Comparison of ENCODE assay signal across 18 cellular contexts in the genomic region with DNA sequence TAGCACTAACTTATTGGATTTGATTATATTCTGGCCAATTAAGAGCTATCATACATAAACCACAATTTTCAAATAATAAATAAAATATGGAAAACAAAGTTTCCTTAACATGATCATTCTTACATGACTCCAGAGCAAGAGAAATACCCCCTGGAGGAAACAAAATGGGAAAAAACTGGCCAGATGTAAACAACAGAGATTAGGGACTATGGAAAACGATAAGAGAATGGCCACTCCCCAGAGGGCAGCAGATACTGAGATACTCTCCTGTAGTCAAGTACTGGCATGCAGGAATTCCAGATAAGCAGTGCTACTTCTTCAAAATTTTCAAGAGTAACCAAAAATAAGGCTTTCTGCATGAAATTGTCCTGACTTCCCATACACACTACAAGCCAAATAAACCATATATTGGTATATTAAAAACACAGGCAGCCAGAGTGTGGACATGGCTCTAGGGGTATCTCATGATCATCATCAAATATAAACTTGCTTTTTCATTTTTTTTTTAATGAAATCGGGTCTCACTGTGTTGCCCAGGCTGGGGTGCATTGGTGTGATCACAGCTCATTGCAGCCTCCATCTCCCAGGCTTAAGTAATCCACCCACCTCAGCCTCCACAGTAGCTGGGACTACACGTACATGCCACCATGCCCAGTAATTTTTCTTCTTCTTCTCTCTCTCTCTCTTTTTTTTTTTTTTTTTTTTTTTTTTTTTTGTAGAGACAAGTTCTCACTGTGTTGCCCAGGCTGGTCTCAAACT.
"Had no signal": no experiment of that assay in that cellular context is flagged by ENCODE, and none has a peak within 500 bp of the region (broad histone marks: within the 10 kb centered on the region; RNA-seq: fewer than 3 reads in every experiment).

No MANE protein-coding gene starts in this region.

- H3K27me3 ChIP-seq: esophagus muscularis mucosa, upper lobe of left lung had no signal

- H3K36me3 Mint-ChIP-seq: naive thymus-derived CD8-positive, alpha-beta T cell had no signal

- H3K9me3 Mint-ChIP-seq: activated B cell treated with CpG ODN at 0.5 μM for 24 hours; activated CD4-positive, alpha-beta T cell treated with anti-CD3 and anti-CD28 coated beads, Interleukin-2, amount 10 ng/mL, durations not matched to agents 24 days and 14 days; activated T-helper 1 cell treated with anti-CD3 and anti-CD28 coated beads, Interleukin-12 subunit alpha, Interleukin-12 subunit beta, Interleukin-2, Interleukin-4 antibody, amounts not matched to agents 30 ng/mL and 10 ng/mL and 1 ng/mL, durations not matched to agents 14 hours and 24 hours and 36 hours; immature natural killer cell; naive thymus-derived CD8-positive, alpha-beta T cell; stimulated activated naive CD8-positive, alpha-beta T cell treated with anti-CD3 and anti-CD28 coated beads, Interleukin-15, Interleukin-2, amounts not matched to agents 100 ng/mL and 50 ng/mL, for 24 hours; T-cell had no signal

- H3K4me1 Mint-ChIP-seq: activated B cell treated with CpG ODN at 0.5 μM for 24 hours, T-cell had no signal

- ATAC-seq: left cardiac atrium; naive thymus-derived CD8-positive, alpha-beta T cell; Right ventricle myocardium inferior; T-cell had no signal

- DNase-seq: activated B cell treated with CpG ODN at 0.5 μM for 24 hours; activated CD4-positive, alpha-beta T cell treated with anti-CD3 and anti-CD28 coated beads, Interleukin-2, amount 10 ng/mL, durations not matched to agents 24 days and 14 days; activated CD8-positive, alpha-beta memory T cell treated with anti-CD3 and anti-CD28 coated beads, Interleukin-2, amount 50 U/mL, for 48 hours; activated naive CD4-positive, alpha-beta T cell treated with Interleukin-2 at 50 U/mL for 16 hours; aorta; glutamatergic neuron; immature natural killer cell; left cardiac atrium; naive thymus-derived CD8-positive, alpha-beta T cell; stimulated activated CD4-positive, alpha-beta T cell treated with anti-CD3 and anti-CD28 coated beads, Interleukin-4, amount 100 ng/mL, for 4 hours; stimulated activated CD8-positive, alpha-beta memory T cell treated with anti-CD3 and anti-CD28 coated beads, Interleukin-4, amount 100 ng/mL, for 48 hours; T-cell; T1000; upper lobe of left lung had no signal

- H3K36me3 ChIP-seq: esophagus muscularis mucosa, upper lobe of left lung had no signal

- H3K9me3 ChIP-seq: esophagus muscularis mucosa, upper lobe of left lung had no signal

- H3K4me3 Mint-ChIP-seq: activated B cell treated with CpG ODN at 0.5 μM for 24 hours; activated CD4-positive, alpha-beta T cell treated with anti-CD3 and anti-CD28 coated beads, Interleukin-2, amount 10 ng/mL, durations not matched to agents 24 days and 14 days; activated T-helper 1 cell treated with anti-CD3 and anti-CD28 coated beads, Interleukin-12 subunit alpha, Interleukin-12 subunit beta, Interleukin-2, Interleukin-4 antibody, amounts not matched to agents 30 ng/mL and 10 ng/mL and 1 ng/mL, durations not matched to agents 14 hours and 24 hours and 36 hours; immature natural killer cell; stimulated activated naive CD8-positive, alpha-beta T cell treated with anti-CD3 and anti-CD28 coated beads, Interleukin-15, Interleukin-2, amounts not matched to agents 100 ng/mL and 50 ng/mL, for 24 hours; T-cell had no signal

- H3K27ac Mint-ChIP-seq: activated B cell treated with CpG ODN at 0.5 μM for 24 hours; activated CD4-positive, alpha-beta T cell treated with anti-CD3 and anti-CD28 coated beads, Interleukin-2, amount 10 ng/mL, durations not matched to agents 24 days and 14 days; activated T-helper 1 cell treated with anti-CD3 and anti-CD28 coated beads, Interleukin-12 subunit alpha, Interleukin-12 subunit beta, Interleukin-2, Interleukin-4 antibody, amounts not matched to agents 30 ng/mL and 10 ng/mL and 1 ng/mL, durations not matched to agents 14 hours and 24 hours and 36 hours; stimulated activated naive CD8-positive, alpha-beta T cell treated with anti-CD3 and anti-CD28 coated beads, Interleukin-15, Interleukin-2, amounts not matched to agents 100 ng/mL and 50 ng/mL, for 24 hours had no signal

- H3K4me3 ChIP-seq: esophagus muscularis mucosa, upper lobe of left lung had no signal

- H3K27me3 Mint-ChIP-seq: activated B cell treated with CpG ODN at 0.5 μM for 24 hours; activated CD4-positive, alpha-beta T cell treated with anti-CD3 and anti-CD28 coated beads, Interleukin-2, amount 10 ng/mL, durations not matched to agents 24 days and 14 days; naive thymus-derived CD8-positive, alpha-beta T cell; stimulated activated naive CD8-positive, alpha-beta T cell treated with anti-CD3 and anti-CD28 coated beads, Interleukin-15, Interleukin-2, amounts not matched to agents 100 ng/mL and 50 ng/mL, for 24 hours; T-cell had no signal

- H3K27ac ChIP-seq: esophagus muscularis mucosa, upper lobe of left lung had no signal
